Comparison of ENCODE assay signal across 22 cellular contexts in the genomic region with DNA sequence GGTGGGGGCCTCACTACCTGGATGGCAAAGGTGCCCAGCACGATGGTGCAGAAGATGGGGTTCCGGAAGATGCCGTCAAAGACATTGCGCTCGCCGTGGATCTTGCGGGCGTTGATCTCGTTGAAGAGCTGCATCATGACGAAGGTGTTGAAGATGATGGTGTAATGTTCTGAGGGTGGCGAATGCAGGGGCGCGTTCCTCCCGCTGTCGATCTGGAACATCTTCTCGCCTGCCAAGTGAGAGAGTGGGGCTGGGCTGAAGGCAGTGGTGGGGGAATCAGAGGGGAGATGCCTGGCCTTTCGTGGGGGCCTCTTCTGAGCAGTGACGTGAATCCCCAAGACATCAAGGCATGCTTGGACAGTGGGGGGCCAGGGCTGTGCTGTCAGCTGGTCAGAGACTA. TPM values are rescaled to one million over a fixed set of nuclear protein-coding genes. Genes with fewer than 3 reads are reported as not detected.
DNase-seq lines count a peak whose midpoint lies in the region; ATAC-seq and TF ChIP-seq lines count a peak whose summit lies in the region.
"Had no signal": no experiment of that assay in that cellular context is flagged by ENCODE, and none has a peak within 500 bp of the region (broad histone marks: within the 10 kb centered on the region; RNA-seq: fewer than 3 reads in every experiment).

No MANE protein-coding gene starts in this region.

- H3K4me1 Mint-ChIP-seq in endothelial cell (ENCODE audit: unreplicated experiment) = peaks cover 17% of the 10 kb centered on the region

- peak overlapping the region in 3 of 11 experiments; percentile 3 to 72 (median 69); a peak in 3 of 22 replicates for H3K9ac ChIP-seq in BLaER1 treated with 17β-estradiol and CSF1 and Interleukin-3, amounts not matched to agents 10 nM and 100 nM

- no peak for ATAC-seq in GM21423 (IDR thresholded peaks at IDR 0.05; ENCODE audit: unreplicated experiment)
- ATAC-seq: HCT116 had no signal

- peaks cover 4% of the 10 kb centered on the region for H3K27me3 Mint-ChIP-seq in endothelial cell (ENCODE audit: unreplicated experiment)

- TF ChIP-seq CTCF in endothelial cell (IDR thresholded peaks at IDR 0.05; ENCODE audit: unreplicated experiment) = no peak
- TF ChIP-seq CTCF in osteoblast (IDR thresholded peaks at IDR 0.05; ENCODE audit: extremely low read depth, low read depth, low read length) = no peak

- H2AFZ ChIP-seq in osteoblast (ENCODE audit: low read length) = no peak overlapping the region

- H3K9me3 ChIP-seq in BLaER1 treated with 17β-estradiol and CSF1 and Interleukin-3, amounts not matched to agents 10 nM and 100 nM (replicated peaks in 1 of 11) = no peaks in the 10 kb centered on the region
- no peaks in the 10 kb centered on the region for H3K9me3 ChIP-seq in osteoblast (ENCODE audit: low read depth, low read length)
- H3K9me3 ChIP-seq: Caco-2, Peyer's patch, SJSA1 had no signal

- H3K9me3 Mint-ChIP-seq in endothelial cell (ENCODE audit: unreplicated experiment) = no peaks in the 10 kb centered on the region
- H3K9me3 Mint-ChIP-seq: CD4-positive, alpha-beta memory T cell had no signal

- peaks cover 0 to 29% (median 0%) of the 10 kb centered on the region in 11 experiments; a peak in 5 of 22 replicates for H3K36me3 ChIP-seq in BLaER1 treated with 17β-estradiol and CSF1 and Interleukin-3, amounts not matched to agents 10 nM and 100 nM
- H3K36me3 ChIP-seq in osteoblast (ENCODE audit: insufficient read depth, low read length) = no peaks in the 10 kb centered on the region
- H3K36me3 ChIP-seq: Peyer's patch, SJSA1 had no signal

- no peak overlapping the region for H3K27ac ChIP-seq in BLaER1 treated with 17β-estradiol and CSF1 and Interleukin-3, amounts not matched to agents 10 nM and 100 nM
- H3K27ac ChIP-seq in angular gyrus (ENCODE audit: low read depth, low read length) (peak overlapping the region; percentile 69), osteoblast (ENCODE audit: low read depth, low read length) (no peak overlapping the region)
- H3K27ac ChIP-seq: Peyer's patch, SJSA1 had no signal

- H3K27me3 ChIP-seq in BLaER1 treated with 17β-estradiol and CSF1 and Interleukin-3, amounts not matched to agents 10 nM and 100 nM = no peaks in the 10 kb centered on the region
- no peaks in the 10 kb centered on the region for H3K27me3 ChIP-seq in osteoblast (ENCODE audit: insufficient read depth, low read length)
- H3K27me3 ChIP-seq: Peyer's patch, SJSA1 had no signal

- H4K20me1 ChIP-seq in BLaER1 treated with 17β-estradiol and CSF1 and Interleukin-3, amounts not matched to agents 10 nM and 100 nM = no peaks in the 10 kb centered on the region; a peak in 1 of 22 replicates
- H4K20me1 ChIP-seq in osteoblast (ENCODE audit: insufficient read depth, low read length) = no peaks in the 10 kb centered on the region

- H3K4me3 Mint-ChIP-seq in endothelial cell (ENCODE audit: unreplicated experiment) = no peak overlapping the region
- H3K4me3 Mint-ChIP-seq: CD4-positive, alpha-beta memory T cell had no signal

- no peak overlapping the region for H3K4me3 ChIP-seq in BLaER1 treated with 17β-estradiol and CSF1 and Interleukin-3, amounts not matched to agents 10 nM and 100 nM
- H3K4me3 ChIP-seq in osteoblast (ENCODE audit: insufficient read depth, low read length) = no peak overlapping the region
- H3K4me3 ChIP-seq: Peyer's patch, SJSA1 had no signal

- peaks cover 24 to 100% (median 89%) of the 10 kb centered on the region in 10 experiments for H3K4me1 ChIP-seq in BLaER1 treated with 17β-estradiol and CSF1 and Interleukin-3, amounts not matched to agents 10 nM and 100 nM
- H3K4me1 ChIP-seq in osteoblast (ENCODE audit: insufficient read depth, low read length) = no peaks in the 10 kb centered on the region
- H3K4me1 ChIP-seq: Peyer's patch, SJSA1 had no signal

- H3K27ac Mint-ChIP-seq in endothelial cell (ENCODE audit: unreplicated experiment) = peak overlapping the region; percentile 18
- H3K27ac Mint-ChIP-seq: CD4-positive, alpha-beta memory T cell had no signal

- no peaks in the 10 kb centered on the region for H3K36me3 Mint-ChIP-seq in endothelial cell (ENCODE audit: low read depth, unreplicated experiment)
- H3K36me3 Mint-ChIP-seq: CD4-positive, alpha-beta memory T cell had no signal

- no peaks in the 10 kb centered on the region for H3K79me2 ChIP-seq in osteoblast (ENCODE audit: insufficient read depth, low read length)

- DNase-seq in endothelial cell (ENCODE audit: low spot score) (no peak), putamen (ENCODE audit: low spot score) (peak; percentile 69), osteoblast (ENCODE audit: insufficient read length, low spot score, missing footprints) (no peak), GM19238 (ENCODE audit: insufficient read length, low spot score) (no peak)
- DNase-seq: Caco-2; CD4-positive, alpha-beta memory T cell; DMS 273 treated with DMSO at 0.1 percent for 48 hours; DMS79 treated with DMSO at 0.1 percent for 48 hours; GOT3; IMR-90; NCI-H1105; NCI-H2029 treated with DMSO at 0.1 percent for 48 hours; NCI-H2171 treated with DMSO at 0.1 percent for 48 hours; NCI-H446; NCI-H526; Peyer's patch; SW 1271 had no signal

- H3K4me2 ChIP-seq in BLaER1 treated with 17β-estradiol and CSF1 and Interleukin-3, amounts not matched to agents 10 nM and 100 nM = peak overlapping the region in 8 of 11 experiments; percentile 88 to 99 (median 95); a peak in 12 of 22 replicates
- H3K4me2 ChIP-seq in osteoblast (ENCODE audit: insufficient read depth, low read length) = no peak overlapping the region

RNA-seq across cellular contexts. Expression of gene SEC13, which starts 19.6 kb away (rescaled TPM):
- total RNA-seq in endothelial cell (ENCODE audit: unreplicated experiment) (367 TPM), osteoblast (201 and 204 TPM in 2 replicates)

RNA-seq across cellular contexts. Expression of gene GHRL, which starts 47.7 kb away (rescaled TPM):
- total RNA-seq in endothelial cell (ENCODE audit: unreplicated experiment) (0.62 TPM), osteoblast (under 0.01 TPM in 1 of 2 replicates, not detected in the other)
- total RNA-seq: Caco-2, IMR-90 had no signal
